ENCODE assay signal across 19 cellular contexts in the genomic region with DNA sequence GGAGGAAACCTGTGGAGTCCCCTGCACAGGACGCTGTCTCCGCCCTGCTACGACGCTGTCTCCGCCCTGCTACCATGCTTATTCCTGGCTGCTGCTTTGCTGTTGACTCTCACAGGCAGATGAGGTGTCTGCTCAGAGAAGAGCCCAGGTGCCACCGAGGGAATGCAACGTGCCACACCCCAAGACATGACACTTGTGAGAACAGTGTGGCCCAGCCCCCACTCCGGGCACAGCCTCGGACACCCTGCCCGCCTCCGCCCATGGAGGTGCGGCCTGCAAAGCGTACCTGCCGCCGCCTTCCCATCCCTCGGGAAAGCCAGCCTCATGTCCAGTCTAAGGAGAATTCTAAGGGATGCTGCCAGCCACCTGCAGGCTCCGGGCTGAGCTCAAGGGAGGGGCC. TPM values are rescaled to one million over a fixed set of nuclear protein-coding genes. Genes with fewer than 3 reads are reported as not detected.
A peak's percentile ranks its signal among the peaks of the same experiment; 100 is the strongest.
DNase-seq lines count a peak whose midpoint lies in the region; ATAC-seq and TF ChIP-seq lines count a peak whose summit lies in the region.
"Had no signal": no experiment of that assay in that cellular context is flagged by ENCODE, and none has a peak within 500 bp of the region (broad histone marks: within the 10 kb centered on the region; RNA-seq: fewer than 3 reads in every experiment).

No MANE protein-coding gene starts in this region.

- H3K4me3 Mint-ChIP-seq in T-cell: no peak overlapping the region
- H3K4me3 Mint-ChIP-seq: CD14-positive monocyte had no signal

- H2AFZ ChIP-seq in neuronal stem cell (ENCODE audit: low read length): no peak overlapping the region

- ATAC-seq in GM19467 (IDR thresholded peaks at IDR 0.05; ENCODE audit: unreplicated experiment) (no peak), HG02884 (IDR thresholded peaks at IDR 0.05; ENCODE audit: unreplicated experiment) (no peak), T-cell (replicated peaks in 1 of 4) (no peak)
- ATAC-seq: HepG2, Panc1, Right ventricle myocardium inferior had no signal

- H3K4me3 ChIP-seq in WERI-Rb-1 (ENCODE audit: low read depth, low read length): no peak overlapping the region
- H3K4me3 ChIP-seq in neuronal stem cell (ENCODE audit: low read length in 2 of 2): no peak overlapping the region

- H3K9me3 Mint-ChIP-seq in T-cell: no peaks in the 10 kb centered on the region

- H3K27ac Mint-ChIP-seq in T-cell: no peak overlapping the region
- H3K27ac Mint-ChIP-seq: CD14-positive monocyte had no signal

- H3K36me3 ChIP-seq in WERI-Rb-1 (no peaks in the 10 kb centered on the region), neuronal stem cell (replicated peaks in 1 of 2; ENCODE audit: control insufficient read depth in 2 of 2, insufficient read depth in 2 of 2, low read length in 2 of 2) (no peaks in the 10 kb centered on the region)

- peak; percentile 72 for DNase-seq in NCI-H82 (lab: John Stamatoyannopoulos, UW)
- DNase-seq in NCI-H82 treated with DMSO at 0.1 percent for 48 hours (lab: John Stamatoyannopoulos, UW; ENCODE audit: unreplicated experiment): no peak
- DNase-seq in NCI-H2171 (lab: John Stamatoyannopoulos, UW): peak; percentile 74
- peak; percentile 31 for DNase-seq in WERI-Rb-1
- no peak for DNase-seq in neuronal stem cell (ENCODE audit: low spot score)
- DNase-seq in T-cell: no peak
- DNase-seq: HCEC 1CT, NCI-H1048, NCI-H526 treated with DMSO at 0.1 percent for 48 hours, SK-N-SH, T-helper 1 cell, T1000 had no signal

- peak overlapping the region; percentile 95 for H2AK5ac ChIP-seq in neuronal stem cell (ENCODE audit: low read depth, low read length)

- WGBS in neuronal stem cell (ENCODE audit: extremely low coverage in 2 of 2, insufficient read length in 2 of 2, insufficient replicate concordance in 1 of 2), 2 donors: no CpG with 5 or more reads among the region's 17 CpGs

- peak overlapping the region; percentile 96 for H3K4ac ChIP-seq in neuronal stem cell (ENCODE audit: low read length)

- POLR2A ChIA-PET in T-cell (lab: Charles Lee): no interaction called here

- H3K79me1 ChIP-seq in neuronal stem cell (ENCODE audit: low read depth, low read length): peaks cover 2% of the 10 kb centered on the region

- CTCF ChIA-PET in T-cell (lab: Charles Lee): no interaction called here

- H3K9me3 ChIP-seq in WERI-Rb-1 (ENCODE audit: severe bottlenecking) (no peaks in the 10 kb centered on the region), neuronal stem cell (replicated peaks in 1 of 2; ENCODE audit: control insufficient read depth in 2 of 2, insufficient read depth in 1 of 2, low read depth in 1 of 2, low read length in 2 of 2) (peaks cover 0 to 2% of the 10 kb centered on the region in 2 donors)
- H3K9me3 ChIP-seq: SK-N-SH had no signal

- no peak overlapping the region for H2BK5ac ChIP-seq in neuronal stem cell (ENCODE audit: low read length)

- H3K4me2 ChIP-seq in neuronal stem cell (ENCODE audit: insufficient read depth, low read length, poor library complexity, severe bottlenecking): no peak overlapping the region
- H3K4me2 ChIP-seq: SK-N-SH had no signal

- peak overlapping the region; percentile 32 for H3K14ac ChIP-seq in neuronal stem cell (ENCODE audit: low read length)

- no peak for TF ChIP-seq CTCF in WERI-Rb-1 (IDR thresholded peaks at IDR 0.05; ENCODE audit: low read depth, low read length)

- peaks cover 19 to 31% (median 30%) of the 10 kb centered on the region in 3 donors for H3K4me1 Mint-ChIP-seq in T-cell

- H3K23ac ChIP-seq in neuronal stem cell (ENCODE audit: low read depth, low read length, poor library complexity): peak overlapping the region; percentile 87

- H3K4me1 ChIP-seq in neuronal stem cell (ENCODE audit: control insufficient read depth in 2 of 2, insufficient read depth in 1 of 2, low read depth in 1 of 2, low read length in 2 of 2): peaks cover under 1 to 13% of the 10 kb centered on the region in 2 donors

- no peaks in the 10 kb centered on the region for H3K27me3 Mint-ChIP-seq in T-cell

- H2BK120ac ChIP-seq in neuronal stem cell (ENCODE audit: low read depth, low read length): peak overlapping the region; percentile 93

- H4K91ac ChIP-seq in neuronal stem cell (ENCODE audit: low read depth, low read length, poor library complexity): no peak overlapping the region

- H2BK12ac ChIP-seq in neuronal stem cell (ENCODE audit: low read length): no peak overlapping the region

- H4K8ac ChIP-seq in neuronal stem cell (ENCODE audit: low read depth, low read length): no peak overlapping the region

- peak overlapping the region; percentile 85 for H3K27ac ChIP-seq in WERI-Rb-1
- no peak overlapping the region for H3K27ac ChIP-seq in neuronal stem cell (replicated peaks; ENCODE audit: low read length)

- H3K18ac ChIP-seq in neuronal stem cell (ENCODE audit: low read length): peak overlapping the region; percentile 91

- no peak overlapping the region for H3K9ac ChIP-seq in neuronal stem cell (ENCODE audit: low read depth, low read length, poor library complexity)
- H3K9ac ChIP-seq: SK-N-SH had no signal

- peak overlapping the region; percentile 97 for H2BK15ac ChIP-seq in neuronal stem cell (ENCODE audit: low read length)

- H3K27me3 ChIP-seq in WERI-Rb-1 (ENCODE audit: insufficient read depth, low read depth, severe bottlenecking) (no peaks in the 10 kb centered on the region), neuronal stem cell (ENCODE audit: control insufficient read depth in 3 of 3, insufficient read depth in 3 of 3, low read depth in 1 of 3, low read length in 3 of 3) (peaks cover 0 to 16% (median 0%) of the 10 kb centered on the region in 3 experiments)

- no peaks in the 10 kb centered on the region for H3K36me3 Mint-ChIP-seq in T-cell
- H3K36me3 Mint-ChIP-seq: CD14-positive monocyte had no signal

RNA-seq across cellular contexts. Expression of gene MRGBP, which starts 15.6 kb away (rescaled TPM):
- polyA plus RNA-seq in neuronal stem cell (2013, experiment 1 of 2): 15.5 TPM
- polyA plus RNA-seq in neuronal stem cell (2013, experiment 2 of 2): 15.6 TPM
- 10 to 100 TPM in 3 of 5 donors, 1 to 10 TPM in 2; 8.6 to 13.9 (median 12.8) TPM for total RNA-seq in T-cell

RNA-seq across cellular contexts. Expression of gene OGFR, which starts 23.9 kb away (rescaled TPM):
- polyA plus RNA-seq in neuronal stem cell (2013, experiment 1 of 2): 15.0 TPM
- polyA plus RNA-seq in neuronal stem cell (2013, experiment 2 of 2): 14.7 TPM
- total RNA-seq in T-cell: 10 to 100 TPM; 46.5 to 91.1 (median 83.0) TPM

RNA-seq across cellular contexts. Expression of gene COL9A3, which starts 36.2 kb away (rescaled TPM):
- polyA plus RNA-seq in neuronal stem cell (2013, experiment 1 of 2): 77.2 TPM
- 77.0 TPM for polyA plus RNA-seq in neuronal stem cell (2013, experiment 2 of 2)
- total RNA-seq in T-cell: 1 to 10 TPM in 1 of 5 donors, under 1 TPM in 3, not detected in 1; 0.51 to 2.1 (median 0.75) TPM
- total RNA-seq: MCF 10A had no signal

Comparison
In these comparisons a context has a peak if more than half of its experiments do, and no peak if none do; other contexts are left out.
1. DNase-seq: peak in NCI-H82 (single experiment), NCI-H2171 (single experiment) and WERI-Rb-1 (single experiment); none in NCI-H82 treated with DMSO at 0.1 percent for 48 hours (single experiment), neuronal stem cell (single experiment) and T-cell (0 of 34).